In the genomic region with DNA sequence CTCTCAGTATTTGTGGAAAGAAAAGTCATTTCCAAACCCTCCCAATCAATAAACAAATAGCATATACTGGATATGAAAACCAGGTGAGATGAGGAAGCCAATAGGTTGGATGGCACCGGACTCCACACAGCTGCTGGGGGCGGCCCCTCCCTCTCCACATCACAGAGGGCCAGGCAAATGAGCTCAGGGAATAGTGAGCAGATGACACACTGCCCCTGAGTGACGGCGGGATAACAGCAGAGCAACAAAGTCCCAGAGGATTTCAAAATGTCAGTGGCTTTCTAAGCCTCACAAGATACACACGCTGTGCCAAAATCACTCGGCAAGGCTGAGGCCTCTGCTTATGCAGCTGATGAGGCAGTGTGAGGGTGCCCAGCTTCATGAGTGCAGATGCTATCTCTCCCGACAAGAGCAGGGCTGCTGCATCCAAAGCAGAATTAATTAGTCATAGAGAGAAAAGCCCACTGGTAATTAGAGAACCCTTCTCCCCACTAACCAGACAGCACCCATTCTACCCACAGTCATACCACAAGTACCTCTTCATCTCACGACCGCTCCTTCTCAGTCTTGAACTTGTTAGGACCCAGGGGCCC, we compare ENCODE assay signal across 21 cellular contexts.
A peak's percentile ranks its signal among the peaks of the same experiment; 100 is the strongest.
DNase-seq lines count a peak whose midpoint lies in the region; ATAC-seq and TF ChIP-seq lines count a peak whose summit lies in the region.
"Had no signal": no experiment of that assay in that cellular context is flagged by ENCODE, and none has a peak within 500 bp of the region (broad histone marks: within the 10 kb centered on the region; RNA-seq: fewer than 3 reads in every experiment).

No MANE protein-coding gene starts in this region.

- H3K27ac ChIP-seq in heart left ventricle (no peak overlapping the region), GM23248 (no peak overlapping the region), OCI-LY3 (ENCODE audit: low read length) (no peak overlapping the region)
- H3K27ac ChIP-seq: C4-2B had no signal

- H3K36me3 ChIP-seq in heart left ventricle = no peaks in the 10 kb centered on the region
- no peaks in the 10 kb centered on the region for H3K36me3 ChIP-seq in GM23248 (ENCODE audit: low read depth)
- no peaks in the 10 kb centered on the region for H3K36me3 ChIP-seq in OCI-LY3 (replicated peaks; ENCODE audit: low read depth, low read length)
- H3K36me3 ChIP-seq: MG63 had no signal

- in situ Hi-C loops in GM23248 (cut with MboI) = no loop called here

- no peaks in the 10 kb centered on the region for H3K9me2 ChIP-seq in GM23248 (ENCODE audit: insufficient read depth)

- DNase-seq in heart left ventricle = peak in 3 of 5 donors; percentile 25 to 44 (median 33)
- DNase-seq in left cardiac atrium = no peak
- peak; percentile 12 for DNase-seq in GM23248
- DNase-seq in posterior vena cava (ENCODE audit: low spot score) = peak; percentile 54
- no peak for DNase-seq in HuH-7.5 (ENCODE audit: low spot score)
- DNase-seq: DMS79, H7, HFFc6, Kasumi-1, MG63, NCI-H1048, NCI-H1436, NCI-H2029 treated with DMSO at 0.1 percent for 48 hours, NCI-H2227 treated with DMSO at 0.1 percent for 48 hours, NCI-H510A treated with DMSO at 0.1 percent for 48 hours, SIG-M5, T-cell had no signal

- TF ChIP-seq POLR2A in heart left ventricle (IDR thresholded peaks at IDR 0.05) = no peak

- H3K4me2 ChIP-seq in GM23248 (ENCODE audit: unreplicated experiment) (no peak overlapping the region), OCI-LY3 (ENCODE audit: low read length) (0 out of 2 replicates have a peak overlapping the region, but pooled peaks have one; percentile 11)

- no peak overlapping the region for H3K9ac ChIP-seq in GM23248
- no peak overlapping the region for H3K9ac ChIP-seq in OCI-LY3 (ENCODE audit: low read length)

- H3K27me3 ChIP-seq in heart left ventricle (no peaks in the 10 kb centered on the region), GM23248 (replicated peaks; ENCODE audit: insufficient read depth) (no peaks in the 10 kb centered on the region), OCI-LY3 (ENCODE audit: low read depth, low read length) (peaks cover 14% of the 10 kb centered on the region)
- H3K27me3 ChIP-seq: MG63 had no signal

- H3K4me1 ChIP-seq in heart left ventricle = no peaks in the 10 kb centered on the region
- no peaks in the 10 kb centered on the region for H3K4me1 ChIP-seq in GM23248 (ENCODE audit: insufficient read depth)
- H3K4me1 ChIP-seq in OCI-LY3 (ENCODE audit: low read length) = peaks cover 11% of the 10 kb centered on the region

- H4K20me1 ChIP-seq in GM23248 (ENCODE audit: insufficient read depth) (no peaks in the 10 kb centered on the region), OCI-LY3 (ENCODE audit: insufficient read depth, low read length) (no peaks in the 10 kb centered on the region)

- H3K9me3 ChIP-seq in heart left ventricle (no peaks in the 10 kb centered on the region), GM23248 (ENCODE audit: low read depth) (no peaks in the 10 kb centered on the region), OCI-LY3 (ENCODE audit: insufficient read depth, low read length) (no peaks in the 10 kb centered on the region)
- H3K9me3 ChIP-seq: MG63 had no signal

- H3K79me2 ChIP-seq in GM23248 (ENCODE audit: insufficient read depth) = no peaks in the 10 kb centered on the region
- H3K79me2 ChIP-seq in OCI-LY3 (ENCODE audit: low read length) = no peaks in the 10 kb centered on the region

- peak in 2 of 4 donors; percentile 44 to 45 for ATAC-seq in heart left ventricle
- ATAC-seq in left cardiac atrium = no peak
- ATAC-seq in HG02623 (IDR thresholded peaks at IDR 0.05; ENCODE audit: unreplicated experiment) = no peak
- ATAC-seq in GM21526 (IDR thresholded peaks at IDR 0.05; ENCODE audit: low FRiP score, unreplicated experiment) = no peak
- ATAC-seq: T-cell had no signal

- TF ChIP-seq CTCF in heart left ventricle (IDR thresholded peaks at IDR 0.05) (no peak), OCI-LY3 (IDR thresholded peaks at IDR 0.05; ENCODE audit: low read depth, low read length) (no peak)

- WGBS in heart left ventricle, 4 donors = 76 to 82% (median 78%) methylated on average over 8 to 9 of the region's 9 CpGs
- WGBS in GM23248 (ENCODE audit: low coverage in 1 of 2, low lambda C conversion rate in 2 of 2, missing lambda C conversion rate in 2 of 2), 2 experiments = 52 to 54% methylated on average over 9 of the region's 9 CpGs

- H3K4me3 ChIP-seq in heart left ventricle = no peak overlapping the region
- no peak overlapping the region for H3K4me3 ChIP-seq in GM23248
- no peak overlapping the region; the same call in 1 of the 2 replicates for H3K4me3 ChIP-seq in OCI-LY3 (ENCODE audit: low read length)
- H3K4me3 ChIP-seq: MG63 had no signal

- intact Hi-C loops in heart left ventricle (cut with DNase I) (no loop called here), left cardiac atrium (cut with DNase I) (no loop called here), posterior vena cava (cut with DNase I) (no loop called here)

- H2AFZ ChIP-seq in GM23248 (no peak overlapping the region), OCI-LY3 (ENCODE audit: low read depth, low read length) (no peak overlapping the region)

- H3F3A ChIP-seq in GM23248 (ENCODE audit: insufficient read depth) = no peaks in the 10 kb centered on the region

Comparison
In these comparisons a context has a peak if more than half of its experiments do, and no peak if none do; other contexts are left out.
1. DNase-seq: peak in heart left ventricle (3 of 5), GM23248 (single experiment) and posterior vena cava (single experiment); none in left cardiac atrium (single experiment) and HuH-7.5 (single experiment).